ENCODE assay signal across 8 cellular contexts in genomic region chr2:178477443-178478099, GRCh38. TPM values are rescaled to one million over a fixed set of nuclear protein-coding genes. Genes with fewer than 3 reads are reported as not detected.
A peak's percentile ranks its signal among the peaks of the same experiment; 100 is the strongest.
DNase-seq lines count a peak whose midpoint lies in the region; ATAC-seq and TF ChIP-seq lines count a peak whose summit lies in the region.

No MANE protein-coding gene starts in this region.

- peak overlapping the region; percentile 91 for H3K27ac Mint-ChIP-seq in CD4-positive, alpha-beta T cell
- peak overlapping the region; percentile 97 to 100 (median 99) for H3K27ac Mint-ChIP-seq in nephron

- CTCF ChIA-PET in CD4-positive, alpha-beta T cell (lab: Charles Lee): no interaction called here

- POLR2A ChIA-PET in CD4-positive, alpha-beta T cell (lab: Charles Lee): interaction anchor here (0.7 to 1.9 kb wide), 2 partner anchors 19 to 27 kb away, joined by 3 to 5 read pairs; partner anchors contain the start of genes PJVK and PRKRA

- ATAC-seq in CD4-positive, alpha-beta T cell (ENCODE audit: poor library complexity): no peak
- no peak for ATAC-seq in GM18858 (IDR thresholded peaks at IDR 0.05; ENCODE audit: unreplicated experiment)

- peak overlapping the region; percentile 76 for H3K27ac ChIP-seq in CD4-positive, alpha-beta T cell (ENCODE audit: low read depth, low read length)

- peaks cover 10% of the 10 kb centered on the region for H3K36me3 Mint-ChIP-seq in CD4-positive, alpha-beta T cell (ENCODE audit: low read depth)
- H3K36me3 Mint-ChIP-seq in nephron (ENCODE audit: low read depth): peaks cover 8% of the 10 kb centered on the region

- no peaks in the 10 kb centered on the region for H3K27me3 ChIP-seq in CD4-positive, alpha-beta T cell (ENCODE audit: control insufficient read depth, insufficient read depth, low read length)

- no peak for TF ChIP-seq CTCF in CD4-positive, alpha-beta T cell (IDR thresholded peaks at IDR 0.05)
- TF ChIP-seq CTCF in LNCaP clone FGC (IDR thresholded peaks at IDR 0.05; ENCODE audit: control insufficient read depth, extremely low read depth, insufficient read depth) (no peak), cardiac fibroblast (IDR thresholded peaks at IDR 0.05; ENCODE audit: low read depth, low read length) (no peak), nephron (IDR thresholded peaks at IDR 0.05; ENCODE audit: unreplicated experiment in 3 of 3) (no peak)

- intact Hi-C loops in CD4-positive, alpha-beta T cell (cut with DNase I, micrococcal nuclease): loop anchor here in 1 of 2 experiments (2.0 kb wide), 2 partner anchors 27 to 45 kb away; partner anchors contain the start of genes PJVK and PRKRA

- H3K27me3 Mint-ChIP-seq in CD4-positive, alpha-beta T cell: no peaks in the 10 kb centered on the region
- no peaks in the 10 kb centered on the region for H3K27me3 Mint-ChIP-seq in nephron (ENCODE audit: low read depth)

- no peaks in the 10 kb centered on the region for H3K9me3 Mint-ChIP-seq in CD4-positive, alpha-beta T cell
- no peaks in the 10 kb centered on the region for H3K9me3 Mint-ChIP-seq in nephron

- peaks cover 39% of the 10 kb centered on the region for H3K4me1 Mint-ChIP-seq in CD4-positive, alpha-beta T cell (ENCODE audit: low read depth)
- peaks cover 52% of the 10 kb centered on the region for H3K4me1 Mint-ChIP-seq in nephron

- no peak for DNase-seq in CD4-positive, alpha-beta T cell
- no peak for DNase-seq in LNCaP clone FGC (ENCODE audit: low read depth)
- peak in 1 of 2 donors; percentile 4 for DNase-seq in cardiac fibroblast (ENCODE audit: low read depth in 2 of 2)
- no peak for DNase-seq in CD1c-positive myeloid dendritic cell (ENCODE audit: extremely low spot score)
- no peak for DNase-seq in NK-92 treated with Interleukin-12 subunit alpha and Interleukin-12 subunit beta, amount 100 ng/mL, for 24 hours (lab: John Stamatoyannopoulos, UW)
- no peak for DNase-seq in islet precursor cell

- H3K4me3 ChIP-seq in LNCaP clone FGC (ENCODE audit: low read depth, low read length): peak overlapping the region; percentile 74
- peak overlapping the region; percentile 56 to 71 for H3K4me3 ChIP-seq in cardiac fibroblast (replicated peaks in 1 of 2; ENCODE audit: low read depth in 2 of 2, low read length in 2 of 2)

- H3K9me3 ChIP-seq in CD4-positive, alpha-beta T cell (ENCODE audit: control insufficient read depth, low read length): no peaks in the 10 kb centered on the region

- H3K4me3 Mint-ChIP-seq in CD4-positive, alpha-beta T cell: peak overlapping the region; percentile 47
- peak overlapping the region; percentile 93 to 95 (median 95) for H3K4me3 Mint-ChIP-seq in nephron

RNA-seq across cellular contexts. Expression of gene FKBP7, which starts 0.8 kb away (rescaled TPM):
- total RNA-seq in CD4-positive, alpha-beta T cell: under 1 TPM; 0.25 to 0.55 TPM

RNA-seq across cellular contexts. Expression of gene PLEKHA3, which starts 2.7 kb away (rescaled TPM):
- 10 to 100 TPM; 20.1 to 20.3 TPM for total RNA-seq in CD4-positive, alpha-beta T cell

RNA-seq across cellular contexts. Expression of gene PJVK, which starts 26.4 kb away (rescaled TPM):
- total RNA-seq in CD4-positive, alpha-beta T cell: 1 to 10 TPM; 3.8 to 4.2 TPM

RNA-seq across cellular contexts. Expression of gene PRKRA, which starts 26.6 kb away (rescaled TPM):
- 100 to 1,000 TPM; 118 to 120 TPM for total RNA-seq in CD4-positive, alpha-beta T cell
